ENCODE assay signal across 18 cellular contexts in the genomic region with DNA sequence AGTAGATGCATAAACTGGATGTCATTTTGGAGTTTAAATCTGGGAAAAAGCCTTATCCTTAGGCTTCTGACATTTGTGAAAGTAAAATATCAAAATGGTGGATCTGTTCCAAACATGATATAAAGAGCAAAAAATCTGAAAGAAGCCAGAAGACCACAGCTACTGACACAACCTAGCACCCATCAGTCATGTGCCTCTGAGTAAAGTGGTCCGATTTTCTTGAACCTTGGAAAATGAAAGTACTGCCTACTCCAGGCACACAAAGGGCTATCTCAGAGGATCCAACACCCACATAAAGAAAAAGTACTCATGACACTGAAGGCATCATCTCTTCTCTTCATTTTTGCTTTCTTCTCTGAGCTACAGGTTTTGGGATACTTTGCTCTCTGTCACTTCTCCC.
"Had no signal": no experiment of that assay in that cellular context is flagged by ENCODE, and none has a peak within 500 bp of the region (broad histone marks: within the 10 kb centered on the region; RNA-seq: fewer than 3 reads in every experiment).

No MANE protein-coding gene starts in this region.

- H3K4me3 Mint-ChIP-seq: dendritic cell treated with granulocyte-macrophage colony-stimulating factor and Interleukin-4, amounts not matched to agents 40 ng/mL and 50 ng/mL, for 4 days; naive thymus-derived CD8-positive, alpha-beta T cell; neural crest cell; stimulated activated naive B cell treated with anti-CD40 and anti-IgM and Interleukin-4, amounts not matched to agents 10 μg/mL and 1 μg/mL and 100 μg/mL, for 72 hours; stimulated activated naive CD8-positive, alpha-beta T cell treated with anti-CD3 and anti-CD28 coated beads, Interleukin-15, amount 100 ng/mL, for 72 hours had no signal

- H3K27me3 ChIP-seq: heart left ventricle, ovary, right atrium auricular region, sigmoid colon had no signal

- H3K4me1 Mint-ChIP-seq: neural crest cell; stimulated activated naive CD8-positive, alpha-beta T cell treated with anti-CD3 and anti-CD28 coated beads, Interleukin-15, amount 100 ng/mL, for 72 hours had no signal

- H3K27me3 Mint-ChIP-seq: dendritic cell treated with granulocyte-macrophage colony-stimulating factor and Interleukin-4, amounts not matched to agents 40 ng/mL and 50 ng/mL, for 4 days; naive thymus-derived CD8-positive, alpha-beta T cell; stimulated activated naive B cell treated with anti-CD40 and anti-IgM and Interleukin-4, amounts not matched to agents 10 μg/mL and 1 μg/mL and 100 μg/mL, for 72 hours; stimulated activated naive CD8-positive, alpha-beta T cell treated with anti-CD3 and anti-CD28 coated beads, Interleukin-15, amount 100 ng/mL, for 72 hours had no signal

- H3K27ac ChIP-seq: heart left ventricle, ovary, right atrium auricular region, sigmoid colon, skin epidermis had no signal

- H3K9me3 Mint-ChIP-seq: dendritic cell treated with granulocyte-macrophage colony-stimulating factor and Interleukin-4, amounts not matched to agents 40 ng/mL and 50 ng/mL, for 4 days; naive thymus-derived CD8-positive, alpha-beta T cell; neural crest cell; stimulated activated naive B cell treated with anti-CD40 and anti-IgM and Interleukin-4, amounts not matched to agents 10 μg/mL and 1 μg/mL and 100 μg/mL, for 72 hours; stimulated activated naive CD8-positive, alpha-beta T cell treated with anti-CD3 and anti-CD28 coated beads, Interleukin-15, amount 100 ng/mL, for 72 hours had no signal

- ATAC-seq: heart left ventricle; mucosa of descending colon; naive thymus-derived CD8-positive, alpha-beta T cell; stimulated activated naive B cell treated with anti-CD40 and anti-IgM and Interleukin-4, amounts not matched to agents 10 μg/mL and 1 μg/mL and 100 μg/mL, for 72 hours; stimulated activated naive CD8-positive, alpha-beta T cell treated with anti-CD3 and anti-CD28 coated beads, Interleukin-15, amount 100 ng/mL, for 72 hours had no signal

- H3K27ac Mint-ChIP-seq: dendritic cell treated with granulocyte-macrophage colony-stimulating factor and Interleukin-4, amounts not matched to agents 40 ng/mL and 50 ng/mL, for 4 days; stimulated activated naive B cell treated with anti-CD40 and anti-IgM and Interleukin-4, amounts not matched to agents 10 μg/mL and 1 μg/mL and 100 μg/mL, for 72 hours; stimulated activated naive CD8-positive, alpha-beta T cell treated with anti-CD3 and anti-CD28 coated beads, Interleukin-15, amount 100 ng/mL, for 72 hours had no signal

- H3K4me3 ChIP-seq: heart left ventricle, mucosa of descending colon, ovary, right atrium auricular region, sigmoid colon, skin epidermis had no signal

- H3K9me3 ChIP-seq: heart left ventricle, mucosa of descending colon, ovary, right atrium auricular region, sigmoid colon had no signal

- DNase-seq: erythroblast; heart left ventricle; hippocampal formation; kidney glomerular epithelial cell; mucosa of descending colon; naive thymus-derived CD8-positive, alpha-beta T cell; nucleus accumbens; ovary; sigmoid colon; stimulated activated CD4-positive, alpha-beta T cell treated with anti-CD3 and anti-CD28 coated beads, Interleukin-2, amount 100 ng/mL, for 24 hours; stimulated activated CD4-positive, alpha-beta T cell treated with anti-CD3 and anti-CD28 coated beads, Interleukin-4, amount 100 ng/mL, for 4 hours; stimulated activated naive B cell treated with anti-CD40 and anti-IgM and Interleukin-4, amounts not matched to agents 10 μg/mL and 1 μg/mL and 100 μg/mL, for 72 hours; stimulated activated naive CD8-positive, alpha-beta T cell treated with anti-CD3 and anti-CD28 coated beads, Interleukin-15, amount 100 ng/mL, for 72 hours; trophoblast cell had no signal
